2 cellular contexts compared by ENCODE assay signal in the genomic region with DNA sequence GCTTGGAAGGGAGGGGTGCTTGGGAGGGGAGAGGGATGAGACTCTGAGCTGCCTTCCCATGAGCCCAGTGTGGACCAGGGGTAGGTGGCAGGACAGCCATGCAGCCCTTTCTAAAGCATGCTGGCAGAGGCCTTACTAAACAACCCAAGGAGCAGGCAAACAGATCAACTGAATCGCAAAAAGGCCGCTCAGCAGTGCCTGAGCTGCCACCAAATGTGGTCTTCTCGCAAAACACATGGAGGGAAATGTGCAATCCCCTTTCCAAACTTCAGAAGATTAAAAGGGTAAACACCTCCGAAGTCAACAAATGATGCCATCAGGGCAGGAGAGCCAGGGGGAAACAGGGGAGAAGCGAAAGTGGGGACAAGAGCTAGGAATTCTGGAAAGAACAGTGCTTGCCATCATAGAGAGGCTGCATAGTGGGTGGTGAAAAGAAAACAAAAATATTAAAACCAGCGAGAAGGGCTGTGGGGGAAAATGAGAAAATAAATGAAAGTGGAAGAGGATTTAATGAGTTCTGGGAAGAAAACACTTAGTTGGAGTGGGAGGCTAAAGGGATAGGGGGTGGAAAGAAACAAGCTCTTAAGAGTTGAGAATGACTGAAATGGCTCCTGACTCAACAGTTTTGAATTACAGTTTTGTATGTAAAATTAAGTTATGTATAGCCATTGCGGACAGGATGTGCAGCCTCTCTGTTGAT.
TF ChIP-seq lines count a peak whose summit lies in the region.

No MANE protein-coding gene starts in this region.

TF ChIP-seq in HEK293, 187 proteins besides CTCF, POLR2A, EP300 and RAD21 (continued from another document):
- TF ChIP-seq, protein P1, sequence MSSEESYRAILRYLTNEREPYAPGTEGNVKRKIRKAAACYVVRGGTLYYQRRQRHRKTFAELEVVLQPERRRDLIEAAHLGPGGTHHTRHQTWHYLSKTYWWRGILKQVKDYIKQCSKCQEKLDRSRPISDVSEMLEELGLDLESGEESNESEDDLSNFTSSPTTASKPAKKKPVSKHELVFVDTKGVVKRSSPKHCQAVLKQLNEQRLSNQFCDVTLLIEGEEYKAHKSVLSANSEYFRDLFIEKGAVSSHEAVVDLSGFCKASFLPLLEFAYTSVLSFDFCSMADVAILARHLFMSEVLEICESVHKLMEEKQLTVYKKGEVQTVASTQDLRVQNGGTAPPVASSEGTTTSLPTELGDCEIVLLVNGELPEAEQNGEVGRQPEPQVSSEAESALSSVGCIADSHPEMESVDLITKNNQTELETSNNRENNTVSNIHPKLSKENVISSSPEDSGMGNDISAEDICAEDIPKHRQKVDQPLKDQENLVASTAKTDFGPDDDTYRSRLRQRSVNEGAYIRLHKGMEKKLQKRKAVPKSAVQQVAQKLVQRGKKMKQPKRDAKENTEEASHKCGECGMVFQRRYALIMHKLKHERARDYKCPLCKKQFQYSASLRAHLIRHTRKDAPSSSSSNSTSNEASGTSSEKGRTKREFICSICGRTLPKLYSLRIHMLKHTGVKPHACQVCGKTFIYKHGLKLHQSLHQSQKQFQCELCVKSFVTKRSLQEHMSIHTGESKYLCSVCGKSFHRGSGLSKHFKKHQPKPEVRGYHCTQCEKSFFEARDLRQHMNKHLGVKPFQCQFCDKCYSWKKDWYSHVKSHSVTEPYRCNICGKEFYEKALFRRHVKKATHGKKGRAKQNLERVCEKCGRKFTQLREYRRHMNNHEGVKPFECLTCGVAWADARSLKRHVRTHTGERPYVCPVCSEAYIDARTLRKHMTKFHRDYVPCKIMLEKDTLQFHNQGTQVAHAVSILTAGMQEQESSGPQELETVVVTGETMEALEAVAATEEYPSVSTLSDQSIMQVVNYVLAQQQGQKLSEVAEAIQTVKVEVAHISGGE (tag by site-specific recombination; conservative IDR thresholded peaks at IDR 0.05; ENCODE audit: low read depth): no peak
- TF ChIP-seq ZNF26 (tag by site-specific recombination; IDR thresholded peaks at IDR 0.05) (no peak), ZSCAN4 (tag by site-specific recombination; IDR thresholded peaks at IDR 0.05) (no peak), ZFHX2 (tag by site-specific recombination; conservative IDR thresholded peaks at IDR 0.05) (peak; percentile 70), ZBTB1 (tag by site-specific recombination; IDR thresholded peaks at IDR 0.05) (no peak), EGR2 (tag by site-specific recombination; IDR thresholded peaks at IDR 0.05; ENCODE audit: low read depth) (peak; percentile 71), BCL11A (tag by site-specific recombination; IDR thresholded peaks at IDR 0.05; ENCODE audit: low read depth) (no peak), ZNF654 (tag by site-specific recombination; IDR thresholded peaks at IDR 0.05; ENCODE audit: low read depth) (no peak), TRIM28 (IDR thresholded peaks at IDR 0.05; ENCODE audit: borderline replicate concordance, low read length) (no peak)
- TF ChIP-seq, protein P2, sequence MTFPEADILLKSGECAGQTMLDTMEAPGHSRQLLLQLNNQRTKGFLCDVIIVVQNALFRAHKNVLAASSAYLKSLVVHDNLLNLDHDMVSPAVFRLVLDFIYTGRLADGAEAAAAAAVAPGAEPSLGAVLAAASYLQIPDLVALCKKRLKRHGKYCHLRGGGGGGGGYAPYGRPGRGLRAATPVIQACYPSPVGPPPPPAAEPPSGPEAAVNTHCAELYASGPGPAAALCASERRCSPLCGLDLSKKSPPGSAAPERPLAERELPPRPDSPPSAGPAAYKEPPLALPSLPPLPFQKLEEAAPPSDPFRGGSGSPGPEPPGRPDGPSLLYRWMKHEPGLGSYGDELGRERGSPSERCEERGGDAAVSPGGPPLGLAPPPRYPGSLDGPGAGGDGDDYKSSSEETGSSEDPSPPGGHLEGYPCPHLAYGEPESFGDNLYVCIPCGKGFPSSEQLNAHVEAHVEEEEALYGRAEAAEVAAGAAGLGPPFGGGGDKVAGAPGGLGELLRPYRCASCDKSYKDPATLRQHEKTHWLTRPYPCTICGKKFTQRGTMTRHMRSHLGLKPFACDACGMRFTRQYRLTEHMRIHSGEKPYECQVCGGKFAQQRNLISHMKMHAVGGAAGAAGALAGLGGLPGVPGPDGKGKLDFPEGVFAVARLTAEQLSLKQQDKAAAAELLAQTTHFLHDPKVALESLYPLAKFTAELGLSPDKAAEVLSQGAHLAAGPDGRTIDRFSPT (tag by site-specific recombination; IDR thresholded peaks at IDR 0.05): no peak

TF ChIP-seq in GM12878, 131 proteins besides CTCF, POLR2A, EP300 and RAD21 (continued from another document):
- no peak for TF ChIP-seq ZBTB33 (IDR thresholded peaks at IDR 0.05)
- TF ChIP-seq, protein P3, sequence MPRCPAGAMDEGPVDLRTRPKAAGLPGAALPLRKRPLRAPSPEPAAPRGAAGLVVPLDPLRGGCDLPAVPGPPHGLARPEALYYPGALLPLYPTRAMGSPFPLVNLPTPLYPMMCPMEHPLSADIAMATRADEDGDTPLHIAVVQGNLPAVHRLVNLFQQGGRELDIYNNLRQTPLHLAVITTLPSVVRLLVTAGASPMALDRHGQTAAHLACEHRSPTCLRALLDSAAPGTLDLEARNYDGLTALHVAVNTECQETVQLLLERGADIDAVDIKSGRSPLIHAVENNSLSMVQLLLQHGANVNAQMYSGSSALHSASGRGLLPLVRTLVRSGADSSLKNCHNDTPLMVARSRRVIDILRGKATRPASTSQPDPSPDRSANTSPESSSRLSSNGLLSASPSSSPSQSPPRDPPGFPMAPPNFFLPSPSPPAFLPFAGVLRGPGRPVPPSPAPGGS (IDR thresholded peaks at IDR 0.05; ENCODE audit: borderline replicate concordance, insufficient read depth, low read depth, low read length, poor library complexity, severe bottlenecking): peak; percentile 65
